ENCODE assay signal across 9 cellular contexts in genomic region chr10:55002420-55002819, GRCh38.
"Had no signal": no experiment of that assay in that cellular context is flagged by ENCODE, and none has a peak within 500 bp of the region (broad histone marks: within the 10 kb centered on the region; RNA-seq: fewer than 3 reads in every experiment).

No MANE protein-coding gene starts in this region.

- DNase-seq: GM23248, GOT3, H7, HFFc6 had no signal

- H3K9ac ChIP-seq: GM23248 had no signal

- H3K36me3 ChIP-seq: HAP-1 had no signal

- H3K27ac ChIP-seq: GM23248, HL-60 had no signal

- H3K27ac Mint-ChIP-seq: HFFc6, IgD-negative memory B cell had no signal

- H3K27me3 Mint-ChIP-seq: IgD-negative memory B cell had no signal

- H2AFZ ChIP-seq: GM23248 had no signal

- H3K4me3 Mint-ChIP-seq: HFFc6, IgD-negative memory B cell had no signal

- H3K4me1 ChIP-seq: HAP-1 had no signal

- H3K4me3 ChIP-seq: GM23248, HAP-1 had no signal

- ATAC-seq: HCT116, HepG2 had no signal

- H3K36me3 Mint-ChIP-seq: IgD-negative memory B cell had no signal

- H3K9me3 ChIP-seq: HAP-1 had no signal

- H3K4me1 Mint-ChIP-seq: IgD-negative memory B cell had no signal
